ENCODE assay signal across 31 cellular contexts in genomic region chr10:114087655-114088054, GRCh38. TPM values are rescaled to one million over a fixed set of nuclear protein-coding genes. Genes with fewer than 3 reads are reported as not detected.
DNase-seq lines count a peak whose midpoint lies in the region; ATAC-seq, FAIRE-seq and TF ChIP-seq lines count a peak whose summit lies in the region.
"Had no signal": no experiment of that assay in that cellular context is flagged by ENCODE, and none has a peak within 500 bp of the region (broad histone marks: within the 10 kb centered on the region; RNA-seq: fewer than 3 reads in every experiment).

No MANE protein-coding gene starts in this region.

- no peaks in the 10 kb centered on the region for H3K9me3 ChIP-seq in heart left ventricle
- no peaks in the 10 kb centered on the region for H3K9me3 ChIP-seq in Karpas-422 (ENCODE audit: low read length)
- no peaks in the 10 kb centered on the region for H3K9me3 ChIP-seq in K562 (replicated peaks; ENCODE audit: control insufficient read depth, insufficient read depth, low read depth, low read length)
- H3K9me3 ChIP-seq: left lung, MG63, SK-N-SH, thoracic aorta, vagina had no signal

- no peak overlapping the region for H3K4me3 ChIP-seq in heart left ventricle
- no peak overlapping the region for H3K4me3 ChIP-seq in Karpas-422 (ENCODE audit: low read length)
- H3K4me3 ChIP-seq in K562: no peak overlapping the region
- H3K4me3 ChIP-seq: dorsolateral prefrontal cortex, GM23338, left lung, MG63, thoracic aorta, vagina had no signal

- POLR2A ChIA-PET in K562 (lab: Yijun Ruan, JAX) (no interaction called here), GM10248 (lab: Yijun Ruan, JAX) (no interaction called here)

- FAIRE-seq in K562 (lab: Jason Lieb, UNC): no peak

- H3K4me2 ChIP-seq in Karpas-422 (ENCODE audit: low read depth, low read length, poor library complexity, severe bottlenecking) (no peak overlapping the region), K562 (ENCODE audit: insufficient read depth, low read length) (no peak overlapping the region)
- H3K4me2 ChIP-seq: GM23338, SK-N-SH had no signal

- in situ Hi-C loops in K562 (cut with MboI): no loop called here

- TF ChIP-seq EP300 in K562 (IDR thresholded peaks at IDR 0.05; ENCODE audit: low read length): no peak

- no peak for TF ChIP-seq RAD21 in K562 (CRISPR knock-in tag; conservative IDR thresholded peaks at IDR 0.05 in 1 of 2, IDR thresholded peaks at IDR 0.05 in 1 of 2)

- H3K9me2 ChIP-seq in Karpas-422 (replicated peaks; ENCODE audit: insufficient read depth, low read length): no peaks in the 10 kb centered on the region
- H3K9me2 ChIP-seq: SK-N-SH had no signal

- DNase-seq in heart left ventricle: no peak
- no peak for DNase-seq in Right ventricle myocardium inferior (ENCODE audit: missing footprints)
- DNase-seq in Karpas-422: peak; percentile 47
- DNase-seq in K562 (ENCODE audit: extremely low read depth in 1 of 4, low spot score in 3 of 4): no peak
- no peak for DNase-seq in GM10248 (ENCODE audit: extremely low spot score)
- DNase-seq in GOT3 (lab: John Stamatoyannopoulos, UW): no peak
- DNase-seq: activated CD4-positive, alpha-beta T cell treated with anti-CD3 and anti-CD28 coated beads for 4 hours; activated CD8-positive, alpha-beta memory T cell treated with anti-CD3 and anti-CD28 coated beads for 24 hours; activated gamma-delta T cell treated with Interleukin-2 at 50 U/mL for 16 hours; activated naive CD8-positive, alpha-beta T cell treated with anti-CD3 and anti-CD28 coated beads, Interleukin-2, amount 50 U/mL, for 24 hours; DMS153; dorsolateral prefrontal cortex; GF-D8; IMR-90; left lung; MG63; naive thymus-derived CD4-positive, alpha-beta T cell; NCI-H1417; NCI-H2081; NCI-H2227 treated with DMSO at 0.1 percent for 48 hours; NCI-H526 treated with DMSO at 0.1 percent for 48 hours; SK-N-SH; T-helper 2 cell had no signal

- BruUV-seq in K562 (replicated peaks; lab: Mats Ljungman, UMichigan): no TSS peak

- TF ChIP-seq CTCF in heart left ventricle (IDR thresholded peaks at IDR 0.05) (peak in 3 of 12 donors; percentile 9 to 21 (median 10)), K562 (IDR thresholded peaks at IDR 0.05 in 2 of 3, conservative IDR thresholded peaks at IDR 0.05 in 1 of 3; ENCODE audit: insufficient read depth in 2 of 3, low read depth in 1 of 3, low read length in 3 of 3) (peak in 2 of 3 experiments; percentile 5 to 23; a peak in 1 of 6 replicates), GM10248 (IDR thresholded peaks at IDR 0.05; ENCODE audit: control extremely low read depth, extremely low read depth, low read depth, missing control alignments) (no peak)

- H3K36me3 ChIP-seq in heart left ventricle (no peaks in the 10 kb centered on the region), Karpas-422 (ENCODE audit: insufficient read depth, low read length) (no peaks in the 10 kb centered on the region), K562 (ENCODE audit: control insufficient read depth, insufficient read depth, low read length) (no peaks in the 10 kb centered on the region)
- H3K36me3 ChIP-seq: left lung, MG63, thoracic aorta, vagina had no signal

- ATAC-seq in heart left ventricle (peak in 3 of 4 donors; percentile 36 to 41 (median 41)), Right ventricle myocardium inferior (no peak), K562 (peak; percentile 39; the same call in 2 of the 3 replicates), HG03460 (IDR thresholded peaks at IDR 0.05; ENCODE audit: unreplicated experiment) (no peak), HG02973 (IDR thresholded peaks at IDR 0.05; ENCODE audit: unreplicated experiment) (no peak)
- ATAC-seq: activated naive CD8-positive, alpha-beta T cell treated with anti-CD3 and anti-CD28 coated beads, Interleukin-2, amount 50 U/mL, for 24 hours; left lung; naive thymus-derived CD4-positive, alpha-beta T cell had no signal

- no peaks in the 10 kb centered on the region for H3K4me1 ChIP-seq in heart left ventricle
- H3K4me1 ChIP-seq in Karpas-422 (ENCODE audit: low read length): no peaks in the 10 kb centered on the region
- H3K4me1 ChIP-seq in K562 (replicated peaks in 1 of 2; ENCODE audit: control insufficient read depth in 2 of 2, insufficient read depth in 2 of 2, low read length in 2 of 2): peaks cover 0 to 4% of the 10 kb centered on the region in 2 experiments; a peak in 2 of 5 replicates
- H3K4me1 ChIP-seq: left lung, vagina had no signal

- H3K9ac ChIP-seq in Karpas-422 (ENCODE audit: low read length) (no peak overlapping the region), K562 (ENCODE audit: insufficient read depth in 1 of 2, low read depth in 2 of 2, low read length in 2 of 2) (no peak overlapping the region)
- H3K9ac ChIP-seq: SK-N-SH had no signal

- H4K20me1 ChIP-seq in Karpas-422 (ENCODE audit: insufficient read depth, low read depth, low read length) (no peaks in the 10 kb centered on the region), K562 (replicated peaks; ENCODE audit: control insufficient read depth, insufficient read depth, low read length) (no peaks in the 10 kb centered on the region)

- WGBS in heart left ventricle, 4 donors: 65 to 73% (median 72%) methylated on average over 4 of the region's 4 CpGs
- 5% methylated on average over 4 of the region's 4 CpGs for WGBS in K562 (ENCODE audit: insufficient coverage, low coverage, missing lambda C conversion rate)

- CTCF ChIA-PET in K562 (lab: Yijun Ruan, JAX; ENCODE audit: low intra/inter-chr PET ratio) (no interaction called here), GM10248 (lab: Yijun Ruan, JAX) (interaction anchor here (1.2 to 1.5 kb wide), 3 partner anchors 9 to 215 kb away, joined by 3 to 7 read pairs (median 3); no protein-coding TSS in a partner anchor)

- intact Hi-C loops in heart left ventricle (cut with DNase I): loop anchor here in 1 of 10 donors (10.0 kb wide), 1 partner anchor 163 kb away; no protein-coding TSS in a partner anchor
- intact Hi-C loops in Right ventricle myocardium inferior (cut with DNase I): no loop called here
- intact Hi-C loops in K562 (cut with micrococcal nuclease): no loop called here

- H3K27ac ChIP-seq in heart left ventricle: no peak overlapping the region
- H3K27ac ChIP-seq in Karpas-422 (ENCODE audit: low read length): no peak overlapping the region
- H3K27ac ChIP-seq in K562 (ENCODE audit: extremely low read depth, low read depth, low read length): no peak overlapping the region
- H3K27ac ChIP-seq: dorsolateral prefrontal cortex, left lung, RWPE1, thoracic aorta, vagina had no signal

- no peaks in the 10 kb centered on the region for H3K27me3 ChIP-seq in heart left ventricle
- no peaks in the 10 kb centered on the region for H3K27me3 ChIP-seq in Karpas-422 (ENCODE audit: low read length)
- peaks cover 0 to 5% of the 10 kb centered on the region in 2 experiments; a peak in 2 of 5 replicates for H3K27me3 ChIP-seq in K562 (ENCODE audit: control insufficient read depth in 2 of 2, insufficient read depth in 2 of 2, low read length in 2 of 2)
- H3K27me3 ChIP-seq: dorsolateral prefrontal cortex, left lung, MG63, vagina had no signal

- H3K9me1 ChIP-seq in K562 (ENCODE audit: control insufficient read depth, insufficient read depth, low read length): no peaks in the 10 kb centered on the region

- H2AFZ ChIP-seq in Karpas-422 (ENCODE audit: low read length) (no peak overlapping the region), K562 (ENCODE audit: low read depth, low read length) (no peak overlapping the region)
- H2AFZ ChIP-seq: GM23338 had no signal

- TF ChIP-seq POLR2A in heart left ventricle (IDR thresholded peaks at IDR 0.05) (no peak), K562 (conservative IDR thresholded peaks at IDR 0.05) (no peak)

- no peaks in the 10 kb centered on the region for H3K79me2 ChIP-seq in Karpas-422 (ENCODE audit: low read length)
- no peaks in the 10 kb centered on the region for H3K79me2 ChIP-seq in K562 (ENCODE audit: control insufficient read depth, insufficient read depth, low read length)

TF ChIP-seq in K562, 482 proteins besides CTCF, POLR2A, EP300 and RAD21 (continues in another document):
- no peak for TF ChIP-seq MYNN (IDR thresholded peaks at IDR 0.05)
- TF ChIP-seq MYNN (CRISPR knock-in tag; IDR thresholded peaks at IDR 0.05): no peak
- TF ChIP-seq ZNF165 (CRISPR knock-in tag; IDR thresholded peaks at IDR 0.05; ENCODE audit: borderline replicate concordance): no peak

RNA-seq across cellular contexts. Expression of gene ADRB1, which starts 44.0 kb away (rescaled TPM):
- total RNA-seq in heart left ventricle (100 to 1,000 TPM in 1 of 9 donors, 10 to 100 TPM in 8; 28.3 to 115 (median 59.4) TPM), Right ventricle myocardium inferior (63.1 TPM), K562 (2014; rRNA removed) (0.09 and 0.12 TPM in 2 replicates), K562 (2014; rRNA removed; fragmentation: Illumina TruSeq; extraction: Trizol) (0.06 TPM in 1 of 2 replicates, not detected in the other), K562 (2015; rRNA removed; fragmentation: Illumina TruSeq; extraction: Trizol) (not detected in 2 replicates), K562 (2021) (0.07 and 0.11 TPM in 2 replicates)
- polyA plus RNA-seq in heart left ventricle (10 to 100 TPM in 1 of 2 donors, 1 to 10 TPM in 1; 7.3 to 28.1 TPM), K562 (2011; rRNA removed) (0.07 TPM in 1 of 2 replicates, not detected in the other), K562 (2014; fragmentation: Illumina TruSeq; extraction: Trizol) (not detected in 2 replicates), K562 (2014; fragmentation: Nextera tagmentation; extraction: Ambion mirVana) (under 1 TPM in 1 of 2 experiments, not detected in 1; 0.07 TPM), K562 (2014; rRNA removed) (not detected in 2 replicates)
- not detected in 2 replicates for total RNA-seq in Karpas-422 (2014; rRNA removed; shearing (Covaris generic); ENCODE audit: low replicate concordance)
- total RNA-seq in K562 (2011; cell fraction: chromatin; rRNA removed; ENCODE audit: low replicate concordance): not detected in 2 replicates
- total RNA-seq in K562 (2011; cell fraction: nucleolus; rRNA removed): not detected in 2 replicates
- total RNA-seq in K562 (2011; cell fraction: nucleoplasm; rRNA removed): not detected in 2 replicates
- 0.01 TPM in 1 of 2 replicates, not detected in the other for polyA plus RNA-seq in K562 (2011; cell fraction: cytosol; rRNA removed)
- polyA plus RNA-seq in K562 (2011; cell fraction: nucleus; rRNA removed): 0.15 TPM in 1 of 2 replicates, not detected in the other
- polyA plus RNA-seq in K562 (2012): 0.10 TPM in 1 of 2 replicates, not detected in the other
- 0.09 TPM in 1 of 2 replicates, not detected in the other for polyA minus RNA-seq in K562 (2011; rRNA and poly(A)+ RNA removed)
- not detected in 2 replicates for polyA minus RNA-seq in K562 (2011; cell fraction: cytosol; rRNA and poly(A)+ RNA removed)
- 0.33 TPM in 1 of 2 replicates, not detected in the other for polyA minus RNA-seq in K562 (2011; cell fraction: nucleus; rRNA and poly(A)+ RNA removed)
- total RNA-seq: B cell, fibroblast of lung, IMR-90, vagina had no signal
- polyA plus RNA-seq: fibroblast of lung; IMR-90; naive thymus-derived CD4-positive, alpha-beta T cell; SK-N-SH had no signal

Comparison
In these comparisons a context has a peak if more than half of its experiments do, and no peak if none do; other contexts are left out.
1. ATAC-seq: peak in heart left ventricle (3 of 4) and K562 (single experiment); none in Right ventricle myocardium inferior (single experiment), HG03460 (single experiment) and HG02973 (single experiment).
2. RNA of gene ADRB1, which starts 44.0 kb away (total RNA-seq): 63.1 TPM in Right ventricle myocardium inferior (single experiment) and 28.3 to 115 TPM in heart left ventricle; 0.06 to 0.12 TPM in K562 and not detected in Karpas-422; every median in the first group is over 10 times any median in the second.